ENCODE assay signal across 8 cellular contexts in the genomic region with DNA sequence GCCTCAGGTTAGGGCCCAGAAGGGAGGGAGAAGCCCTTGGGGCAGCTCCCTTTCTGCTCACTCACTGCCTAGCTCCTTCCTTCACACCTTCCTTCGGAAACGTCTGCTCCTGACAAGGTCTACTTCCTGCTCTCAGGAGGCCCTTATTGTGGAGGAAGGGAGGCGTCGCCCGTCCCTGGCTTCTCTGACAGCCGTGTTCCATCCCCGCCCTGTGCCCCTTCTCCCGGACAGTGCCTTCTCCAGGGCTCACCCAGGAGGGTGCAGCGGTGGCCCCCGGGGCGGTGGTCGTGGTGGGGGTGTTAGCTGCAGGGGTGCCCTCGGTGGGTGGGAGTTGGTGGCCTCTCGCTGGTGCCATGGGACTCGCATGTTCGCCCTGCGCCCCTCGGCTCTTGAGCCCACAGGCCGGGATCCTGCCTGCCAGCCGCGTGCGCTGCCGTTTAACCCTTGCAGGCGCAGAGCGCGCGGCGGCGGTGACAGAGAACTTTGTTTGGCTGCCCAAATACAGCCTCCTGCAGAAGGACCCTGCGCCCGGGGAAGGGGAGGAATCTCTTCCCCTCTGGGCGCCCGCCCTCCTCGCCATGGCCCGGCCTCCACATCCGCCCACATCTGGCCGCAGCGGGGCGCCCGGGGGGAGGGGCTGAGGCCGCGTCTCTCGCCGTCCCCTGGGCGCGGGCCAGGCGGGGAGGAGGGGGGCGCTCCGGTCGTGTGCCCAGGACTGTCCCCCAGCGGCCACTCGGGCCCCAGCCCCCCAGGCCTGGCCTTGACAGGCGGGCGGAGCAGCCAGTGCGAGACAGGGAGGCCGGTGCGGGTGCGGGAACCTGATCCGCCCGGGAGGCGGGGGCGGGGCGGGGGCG.
DNase-seq lines count a peak whose midpoint lies in the region; ATAC-seq and TF ChIP-seq lines count a peak whose summit lies in the region.

No MANE protein-coding gene starts in this region.

- H3K4me1 ChIP-seq in esophagus (ENCODE audit: control insufficient read depth in 2 of 2, insufficient read depth in 2 of 2, low read length in 1 of 2), result peaks cover 7 to 26% of the 10 kb centered on the region in 2 donors
- H3K4me1 ChIP-seq in testis, result peaks cover 53% of the 10 kb centered on the region

- peaks cover 13% of the 10 kb centered on the region for H3K27me3 Mint-ChIP-seq in HFFc6 (ENCODE audit: insufficient read depth)

- DNase-seq in EH (ENCODE audit: low read depth), result peak; percentile 90
- DNase-seq in HFFc6, result peak; percentile 75
- DNase-seq in NCI-H510A treated with DMSO at 0.1 percent for 48 hours (lab: John Stamatoyannopoulos, UW), result peak; percentile 68
- peak; percentile 60 for DNase-seq in activated T-cell treated with anti-CD3 and anti-CD28 coated beads for 48 hours (ENCODE audit: low read depth)
- DNase-seq in mucosa of gallbladder (ENCODE audit: low spot score), result peak; percentile 80
- peak; percentile 88 for DNase-seq in testis

- 1 to 2% methylated on average over 42 to 64 of the region's 64 CpGs for WGBS in esophagus, 2 donors
- 0% methylated on average over 14 to 16 of the region's 64 CpGs for WGBS in testis, 2 donors

- peak overlapping the region; percentile 92 to 95 for H3K27ac ChIP-seq in esophagus (ENCODE audit: low read depth in 2 of 2, low read length in 1 of 2)
- H3K27ac ChIP-seq in testis, result peak overlapping the region; percentile 94

- peak overlapping the region; percentile 84 for H3K4me3 Mint-ChIP-seq in HFFc6

- intact Hi-C loops in testis (cut with DNase I; ENCODE audit: low total_unique reads), result no loop called here

- peaks cover 81% of the 10 kb centered on the region for H3K4me1 Mint-ChIP-seq in HFFc6 (ENCODE audit: low read depth)

- H3K36me3 ChIP-seq in esophagus (ENCODE audit: control insufficient read depth in 2 of 2, insufficient read depth in 2 of 2, low read length in 1 of 2) (peaks cover 0 to 2% of the 10 kb centered on the region in 2 donors), testis (ENCODE audit: low read depth, missing control alignments) (no peaks in the 10 kb centered on the region)

- H3K27me3 ChIP-seq in esophagus (ENCODE audit: control insufficient read depth in 1 of 2, insufficient read depth in 2 of 2, low read length in 2 of 2) (no peaks in the 10 kb centered on the region), testis (no peaks in the 10 kb centered on the region)

- no peak for ATAC-seq in HG02870 (IDR thresholded peaks at IDR 0.05; ENCODE audit: unreplicated experiment)

- H3K27ac Mint-ChIP-seq in HFFc6, result peak overlapping the region; percentile 95

- H3K9me3 ChIP-seq in esophagus (ENCODE audit: control insufficient read depth in 2 of 2, insufficient read depth in 1 of 2, low read depth in 1 of 2, low read length in 1 of 2), result no peaks in the 10 kb centered on the region
- no peaks in the 10 kb centered on the region for H3K9me3 ChIP-seq in testis

- TF ChIP-seq POLR2A in testis (IDR thresholded peaks at IDR 0.05), result no peak

- TF ChIP-seq CTCF in HFFc6 (IDR thresholded peaks at IDR 0.05) (no peak; the same call in 1 of the 2 replicates), testis (IDR thresholded peaks at IDR 0.05) (no peak)

- H3K36me3 Mint-ChIP-seq in HFFc6 (ENCODE audit: low read depth), result peaks cover 9% of the 10 kb centered on the region

- H3K4me3 ChIP-seq in esophagus (ENCODE audit: low read depth in 1 of 2, low read length in 2 of 2), result peak overlapping the region; percentile 60 to 70
- H3K4me3 ChIP-seq in testis, result peak overlapping the region; percentile 85 to 92

- no peaks in the 10 kb centered on the region for H3K9me3 Mint-ChIP-seq in HFFc6
